In genomic region chr4:84159767-84160166, GRCh38 we compare ENCODE assay signal across 1 cellular context.
TF ChIP-seq lines count a peak whose summit lies in the region.

No MANE protein-coding gene starts in this region.

TF ChIP-seq in HCT116, 20 proteins besides CTCF, POLR2A, EP300 and RAD21 (continued from another document):
- TF ChIP-seq ZBTB33 (IDR thresholded peaks at IDR 0.05; ENCODE audit: extremely low read depth, insufficient replicate concordance, low read length) (no peak), SP1 (IDR thresholded peaks at IDR 0.05; ENCODE audit: low read depth) (no peak), MAX (IDR thresholded peaks at IDR 0.05) (no peak), POLR2AphosphoS5 (IDR thresholded peaks at IDR 0.05; ENCODE audit: low read depth, low read length) (no peak)
